ENCODE assay signal across 20 cellular contexts in the genomic region with DNA sequence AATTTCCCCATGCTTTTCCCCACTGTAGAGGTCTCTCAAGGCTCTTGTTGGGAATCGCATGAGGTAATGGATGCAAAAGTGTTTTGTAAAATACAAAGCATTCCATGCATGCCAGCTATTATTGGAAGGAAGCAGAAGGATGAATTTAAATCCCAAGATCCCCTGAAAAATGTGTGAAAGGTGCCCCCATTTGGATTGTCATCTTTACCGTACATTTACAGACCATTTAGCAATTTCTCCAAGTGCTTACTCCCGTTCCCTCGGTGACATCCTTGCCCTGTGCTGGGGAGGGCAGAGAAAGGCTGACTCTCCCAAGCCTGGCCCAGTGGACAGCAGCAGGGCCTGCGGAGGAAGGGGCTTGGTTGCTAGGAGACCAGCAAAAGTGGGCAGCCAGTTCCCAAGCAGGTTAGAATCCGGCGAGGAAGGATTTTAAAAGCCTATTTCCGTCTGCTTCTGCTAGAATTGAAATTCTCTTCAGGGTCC. TPM values are rescaled to one million over a fixed set of nuclear protein-coding genes. Genes with fewer than 3 reads are reported as not detected.
DNase-seq lines count a peak whose midpoint lies in the region; ATAC-seq and TF ChIP-seq lines count a peak whose summit lies in the region.
"Had no signal": no experiment of that assay in that cellular context is flagged by ENCODE, and none has a peak within 500 bp of the region (broad histone marks: within the 10 kb centered on the region; RNA-seq: fewer than 3 reads in every experiment).

No MANE protein-coding gene starts in this region.

- DNase-seq in NCI-H524 treated with DMSO at 0.1 percent for 48 hours (lab: John Stamatoyannopoulos, UW), result peak; percentile 33
- DNase-seq in islet precursor cell, result peak; percentile 64
- DNase-seq in retina, result peak; percentile 80
- DNase-seq in tibial artery, result no peak
- DNase-seq in stimulated activated naive CD8-positive, alpha-beta T cell treated with anti-CD3 and anti-CD28 coated beads, Interleukin-15, Interleukin-2, amounts not matched to agents 100 U/mL and 50 U/mL, for 24 hours, result no peak
- DNase-seq in foreskin melanocyte, result no peak
- DNase-seq: activated CD4-positive, CD25-positive, alpha-beta regulatory T cell treated with anti-CD3 and anti-CD28 coated beads, Interleukin-2, amount 50 U/mL, for 72 hours; COR-L47; cortex of kidney; foreskin keratinocyte; Kasumi-1; left ventricle myocardium superior; NCI-H1105; NCI-H2171; stimulated activated CD4-positive, alpha-beta T cell treated with anti-CD3 and anti-CD28 coated beads, Interleukin-2, amount 100 ng/mL, for 48 hours; stomach; T-helper 9 cell; upper lobe of left lung had no signal

- H3K27me3 ChIP-seq in ectodermal cell (ENCODE audit: control insufficient read depth, insufficient read depth, low read length, poor library complexity, severe bottlenecking) (no peaks in the 10 kb centered on the region), tibial artery (peaks cover 0 to 3% of the 10 kb centered on the region in 2 donors)
- H3K27me3 ChIP-seq: upper lobe of left lung had no signal

- TF ChIP-seq CTCF in tibial artery (IDR thresholded peaks at IDR 0.05), result no peak

- WGBS in ectodermal cell, 2 experiments, result 9 to 22% methylated on average over 8 of the region's 8 CpGs

- H3K36me3 ChIP-seq in ectodermal cell (ENCODE audit: control insufficient read depth, insufficient read depth, low read length) (no peaks in the 10 kb centered on the region), tibial artery (no peaks in the 10 kb centered on the region)
- H3K36me3 ChIP-seq: stomach, upper lobe of left lung had no signal

- intact Hi-C loops in tibial artery (cut with DNase I; ENCODE audit: low total_unique reads), result no loop called here

- no peak for ATAC-seq in stimulated activated naive CD8-positive, alpha-beta T cell treated with anti-CD3 and anti-CD28 coated beads, Interleukin-15, Interleukin-2, amounts not matched to agents 100 U/mL and 50 U/mL, for 24 hours
- ATAC-seq: foreskin keratinocyte, left ventricle myocardium superior, SK-N-SH treated with all-trans-retinoic acid at 6 μM for 48 hours had no signal

- H3K4me1 ChIP-seq in ectodermal cell (ENCODE audit: control insufficient read depth, insufficient read depth, low read length), result peaks cover 43% of the 10 kb centered on the region
- H3K4me1 ChIP-seq in tibial artery, result peaks cover 0 to 6% (median 0%) of the 10 kb centered on the region in 4 donors
- H3K4me1 ChIP-seq: foreskin keratinocyte, stomach, upper lobe of left lung had no signal

- H3K9me3 ChIP-seq in ectodermal cell (ENCODE audit: control insufficient read depth, low read length) (no peaks in the 10 kb centered on the region), tibial artery (no peaks in the 10 kb centered on the region)
- H3K9me3 ChIP-seq: stomach, upper lobe of left lung had no signal

- H3K27ac ChIP-seq in ectodermal cell (ENCODE audit: insufficient read depth, low read depth, low read length, poor library complexity, severe bottlenecking) (peak overlapping the region; percentile 84), tibial artery (no peak overlapping the region)
- H3K27ac ChIP-seq: foreskin keratinocyte, stomach, upper lobe of left lung had no signal

- H3K4me3 ChIP-seq in ectodermal cell (ENCODE audit: insufficient read depth, low read depth, low read length) (no peak overlapping the region), tibial artery (no peak overlapping the region)
- H3K4me3 ChIP-seq: stomach, upper lobe of left lung had no signal

RNA-seq across cellular contexts. Expression of a gene that starts 31.1 kb away (rescaled TPM):
- 124 TPM for polyA plus RNA-seq in ectodermal cell (2013, experiment 1 of 4)
- polyA plus RNA-seq in ectodermal cell (2013, experiment 2 of 4), result 135 TPM
- 88.9 TPM for polyA plus RNA-seq in ectodermal cell (2013, experiment 3 of 4)
- polyA plus RNA-seq in ectodermal cell (2013, experiment 4 of 4), result 104 TPM

Comparison
In these comparisons a context has a peak if more than half of its experiments do, and no peak if none do; other contexts are left out.
1. DNase-seq: peak in NCI-H524 treated with DMSO at 0.1 percent for 48 hours (single experiment), islet precursor cell (single experiment) and retina (single experiment); none in tibial artery (0 of 2), stimulated activated naive CD8-positive, alpha-beta T cell treated with anti-CD3 and anti-CD28 coated beads, Interleukin-15, Interleukin-2, amounts not matched to agents 100 U/mL and 50 U/mL, for 24 hours (single experiment) and foreskin melanocyte (single experiment).